Comparison of ENCODE assay signal across 9 cellular contexts in the genomic region with DNA sequence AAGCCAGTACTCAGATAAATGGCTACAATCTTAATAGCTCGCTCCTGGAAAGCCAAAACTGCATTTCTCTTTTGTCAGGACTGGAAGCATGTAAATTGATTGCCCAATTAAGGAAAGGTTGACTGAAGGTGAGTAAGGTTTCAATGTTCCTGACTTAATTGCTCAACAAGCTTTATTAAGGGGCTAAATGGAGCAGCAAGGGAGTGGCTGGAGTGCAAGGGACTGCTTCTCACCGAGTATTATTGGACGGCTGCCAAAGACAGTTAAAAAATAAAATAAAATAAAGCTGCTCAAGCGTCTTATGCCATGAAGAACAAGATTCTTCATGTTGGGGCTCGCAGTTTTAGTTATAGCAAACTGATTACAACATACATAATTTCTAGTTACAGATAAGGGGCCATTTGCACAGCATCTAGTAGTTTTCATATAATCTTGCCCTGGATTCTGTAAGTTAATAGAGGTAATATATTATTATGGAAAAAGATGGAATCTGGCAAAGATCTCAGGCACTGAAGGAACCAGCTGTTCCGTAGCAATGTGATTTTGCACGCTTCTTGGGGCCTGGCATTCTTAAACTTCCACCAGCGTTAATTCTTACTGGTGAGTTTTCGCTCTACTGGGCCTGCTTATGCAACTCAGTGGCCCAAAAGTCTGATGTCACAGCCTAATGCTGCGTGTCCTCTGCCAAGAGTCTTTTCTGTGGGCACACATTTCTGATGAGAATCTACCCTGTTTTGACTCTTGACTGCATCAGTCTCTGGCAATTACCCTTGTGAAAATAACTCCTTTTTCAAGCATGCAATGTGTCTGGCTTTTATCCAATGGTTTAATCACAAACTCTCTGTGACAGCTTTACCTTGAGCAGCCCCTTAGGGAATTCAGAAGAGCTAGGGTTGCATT.
DNase-seq lines count a peak whose midpoint lies in the region; ATAC-seq and TF ChIP-seq lines count a peak whose summit lies in the region.
"Had no signal": no experiment of that assay in that cellular context is flagged by ENCODE, and none has a peak within 500 bp of the region (broad histone marks: within the 10 kb centered on the region; RNA-seq: fewer than 3 reads in every experiment).

No MANE protein-coding gene starts in this region.

- no peaks in the 10 kb centered on the region for H3K36me3 ChIP-seq in esophagus (ENCODE audit: control insufficient read depth in 2 of 2, insufficient read depth in 2 of 2, low read length in 1 of 2)

- intact Hi-C loops in natural killer cell (cut with micrococcal nuclease) = no loop called here

- H3K4me1 ChIP-seq in esophagus (ENCODE audit: control insufficient read depth in 2 of 2, insufficient read depth in 2 of 2, low read length in 1 of 2) = peaks cover 0 to 6% of the 10 kb centered on the region in 2 donors

- H3K27ac Mint-ChIP-seq in progenitor cell of endocrine pancreas = peak overlapping the region; percentile 20
- H3K27ac Mint-ChIP-seq in natural killer cell = no peak overlapping the region
- H3K27ac Mint-ChIP-seq in stimulated activated memory B cell treated with anti-CD40 and anti-IgM and Interleukin-4, amounts not matched to agents 10 μg/mL and 1 μg/mL and 100 μg/mL, for 72 hours = no peak overlapping the region

- no peak overlapping the region for H3K4me3 ChIP-seq in esophagus (ENCODE audit: low read depth in 1 of 2, low read length in 2 of 2)

- no peaks in the 10 kb centered on the region for H3K9me3 ChIP-seq in esophagus (ENCODE audit: control insufficient read depth in 2 of 2, insufficient read depth in 1 of 2, low read depth in 1 of 2, low read length in 1 of 2)

- H3K4me3 Mint-ChIP-seq in progenitor cell of endocrine pancreas (ENCODE audit: low read depth) (no peak overlapping the region), natural killer cell (no peak overlapping the region)
- H3K4me3 Mint-ChIP-seq in stimulated activated memory B cell treated with anti-CD40 and anti-IgM and Interleukin-4, amounts not matched to agents 10 μg/mL and 1 μg/mL and 100 μg/mL, for 72 hours = no peak overlapping the region

- ATAC-seq in GM19467 (IDR thresholded peaks at IDR 0.05; ENCODE audit: unreplicated experiment) (no peak), natural killer cell (no peak)
- ATAC-seq in stimulated activated memory B cell treated with anti-CD40 and anti-IgM and Interleukin-4, amounts not matched to agents 10 μg/mL and 1 μg/mL and 100 μg/mL, for 72 hours = no peak

- peaks cover 12% of the 10 kb centered on the region for H3K4me1 Mint-ChIP-seq in progenitor cell of endocrine pancreas (ENCODE audit: low read depth)
- no peaks in the 10 kb centered on the region for H3K4me1 Mint-ChIP-seq in natural killer cell
- peaks cover 7% of the 10 kb centered on the region for H3K4me1 Mint-ChIP-seq in stimulated activated memory B cell treated with anti-CD40 and anti-IgM and Interleukin-4, amounts not matched to agents 10 μg/mL and 1 μg/mL and 100 μg/mL, for 72 hours

- DNase-seq in Daoy (ENCODE audit: low read depth) (peak; percentile 75), NCI-H446 (lab: John Stamatoyannopoulos, UW) (peak; percentile 64 to 84), progenitor cell of endocrine pancreas (ENCODE audit: low spot score, unreplicated experiment) (no peak), natural killer cell (no peak), inferior parietal cortex (ENCODE audit: extremely low spot score) (no peak)
- DNase-seq: substantia nigra had no signal

- H3K27me3 ChIP-seq in esophagus (ENCODE audit: control insufficient read depth in 1 of 2, insufficient read depth in 2 of 2, low read length in 2 of 2) = no peaks in the 10 kb centered on the region

- H3K9me3 Mint-ChIP-seq in progenitor cell of endocrine pancreas (ENCODE audit: low read depth) (peaks cover 9% of the 10 kb centered on the region), natural killer cell (no peaks in the 10 kb centered on the region)
- H3K9me3 Mint-ChIP-seq in stimulated activated memory B cell treated with anti-CD40 and anti-IgM and Interleukin-4, amounts not matched to agents 10 μg/mL and 1 μg/mL and 100 μg/mL, for 72 hours = peaks cover 8% of the 10 kb centered on the region

- H3K27me3 Mint-ChIP-seq in progenitor cell of endocrine pancreas (no peaks in the 10 kb centered on the region), natural killer cell (ENCODE audit: low read depth in 2 of 2) (peaks cover 3 to 7% of the 10 kb centered on the region in 2 donors)
- H3K27me3 Mint-ChIP-seq in stimulated activated memory B cell treated with anti-CD40 and anti-IgM and Interleukin-4, amounts not matched to agents 10 μg/mL and 1 μg/mL and 100 μg/mL, for 72 hours = no peaks in the 10 kb centered on the region

- TF ChIP-seq CTCF in progenitor cell of endocrine pancreas (IDR thresholded peaks at IDR 0.05; ENCODE audit: unreplicated experiment) (no peak), natural killer cell (IDR thresholded peaks at IDR 0.05) (no peak)

- peaks cover 4% of the 10 kb centered on the region for H3K36me3 Mint-ChIP-seq in progenitor cell of endocrine pancreas (ENCODE audit: insufficient read depth)
- H3K36me3 Mint-ChIP-seq in natural killer cell = peaks cover 7% of the 10 kb centered on the region
- peaks cover 13% of the 10 kb centered on the region for H3K36me3 Mint-ChIP-seq in stimulated activated memory B cell treated with anti-CD40 and anti-IgM and Interleukin-4, amounts not matched to agents 10 μg/mL and 1 μg/mL and 100 μg/mL, for 72 hours

- 31 to 46% methylated on average over 10 of the region's 10 CpGs for WGBS in esophagus, 2 donors

- H3K27ac ChIP-seq in esophagus (ENCODE audit: low read depth in 2 of 2, low read length in 1 of 2) = peak overlapping the region; percentile 80 to 81

Comparison
In these comparisons a context has a peak if more than half of its experiments do, and no peak if none do; other contexts are left out.
1. DNase-seq: peak in Daoy (single experiment) and NCI-H446 (2 of 2); none in progenitor cell of endocrine pancreas (single experiment), natural killer cell (single experiment) and inferior parietal cortex (single experiment).